ENCODE assay signal across 32 cellular contexts in the genomic region with DNA sequence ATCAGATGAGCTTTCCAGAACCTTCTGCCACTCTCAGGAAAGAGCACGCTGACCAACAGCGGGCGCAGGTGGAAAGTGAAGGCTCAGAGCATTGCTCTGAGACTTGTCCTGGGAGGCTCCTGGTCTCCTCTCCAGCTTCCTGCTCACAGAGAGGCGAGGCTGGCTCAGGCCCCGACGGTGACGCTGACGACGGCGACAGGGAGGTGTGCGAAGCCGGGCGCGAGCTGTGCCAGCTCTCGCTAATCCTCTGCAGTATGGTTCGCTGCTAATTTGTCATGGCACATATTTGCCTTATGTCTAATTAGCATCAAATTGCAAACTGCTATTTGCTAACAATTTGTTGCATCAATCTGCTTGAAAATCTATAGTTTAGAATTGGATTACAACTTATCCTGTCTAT.
DNase-seq lines count a peak whose midpoint lies in the region; ATAC-seq, FAIRE-seq and TF ChIP-seq lines count a peak whose summit lies in the region.
"Had no signal": no experiment of that assay in that cellular context is flagged by ENCODE, and none has a peak within 500 bp of the region (broad histone marks: within the 10 kb centered on the region; RNA-seq: fewer than 3 reads in every experiment).

No MANE protein-coding gene starts in this region.

- no peaks in the 10 kb centered on the region for H3K36me3 ChIP-seq in GM06990 (ENCODE audit: control insufficient read depth, insufficient read depth, low read length)
- H3K36me3 ChIP-seq in GM12878 (ENCODE audit: control insufficient read depth in 2 of 2, insufficient read depth in 2 of 2, low read length in 1 of 2): no peaks in the 10 kb centered on the region
- no peaks in the 10 kb centered on the region for H3K36me3 ChIP-seq in osteoblast (ENCODE audit: insufficient read depth, low read length)
- H3K36me3 ChIP-seq in ovary: no peaks in the 10 kb centered on the region
- H3K36me3 ChIP-seq: BE2C; BLaER1; BLaER1 treated with 17β-estradiol and CSF1 and Interleukin-3, amounts not matched to agents 10 nM and 100 nM had no signal

- H3K4me2 ChIP-seq in GM12878 (ENCODE audit: control insufficient read depth, insufficient read depth) (no peak overlapping the region), osteoblast (ENCODE audit: insufficient read depth, low read length) (no peak overlapping the region)
- H3K4me2 ChIP-seq: A549; BLaER1; BLaER1 treated with 17β-estradiol and CSF1 and Interleukin-3, amounts not matched to agents 10 nM and 100 nM had no signal

- no peaks in the 10 kb centered on the region for H3K4me1 ChIP-seq in GM12878 (ENCODE audit: control insufficient read depth, insufficient read depth, low read length)
- no peaks in the 10 kb centered on the region for H3K4me1 ChIP-seq in osteoblast (ENCODE audit: insufficient read depth, low read length)
- no peaks in the 10 kb centered on the region for H3K4me1 ChIP-seq in ovary (ENCODE audit: insufficient read depth)
- H3K4me1 ChIP-seq: A549; BE2C; BLaER1; BLaER1 treated with 17β-estradiol and CSF1 and Interleukin-3, amounts not matched to agents 10 nM and 100 nM; Caco-2 had no signal

- no peak for TF ChIP-seq POLR2A in GM12878 (IDR thresholded peaks at IDR 0.05; ENCODE audit: low read depth, low read length)
- no peak for TF ChIP-seq POLR2A in ovary (IDR thresholded peaks at IDR 0.05)

- no peak for TF ChIP-seq RAD21 in GM12878 (IDR thresholded peaks at IDR 0.05; ENCODE audit: insufficient read depth, low read depth, low read length)

- DNase-seq in GM06990 (ENCODE audit: extremely low read depth, insufficient read length) (peak; percentile 3), GM12878 (ENCODE audit: low read depth, low spot score) (no peak), osteoblast (ENCODE audit: insufficient read length, low spot score, missing footprints) (peak; percentile 27), NCI-H345 treated with DMSO at 0.1 percent for 48 hours (lab: John Stamatoyannopoulos, UW; ENCODE audit: unreplicated experiment) (no peak), ovary (no peak), urothelium cell line (ENCODE audit: low spot score) (no peak)
- DNase-seq: 8988T; ACHN; AML-193; BE2C; C1 segment of cervical spinal cord; Caco-2; Calu3; CD4-positive, alpha-beta memory T cell; CD4-positive, alpha-beta T cell; CD4-positive, CD25-positive, alpha-beta regulatory T cell; CD8-positive, alpha-beta memory T cell; CD8-positive, alpha-beta T cell; COR-L47; DMS 273 treated with DMSO at 0.1 percent for 48 hours; DMS153; DMS53; DMS79; DMS79 treated with DMSO at 0.1 percent for 48 hours; DND-41; EL had no signal

- intact Hi-C loops in GM12878 (cut with micrococcal nuclease; ENCODE audit: unreplicated experiment): no loop called here
- intact Hi-C loops in ovary (cut with DNase I): no loop called here

- H3K4me3 ChIP-seq in GM06990 (replicated peaks; ENCODE audit: low read depth, low read length): no peak overlapping the region
- no peak overlapping the region for H3K4me3 ChIP-seq in GM12878
- no peak overlapping the region for H3K4me3 ChIP-seq in osteoblast (ENCODE audit: insufficient read depth, low read length)
- H3K4me3 ChIP-seq in ovary: no peak overlapping the region
- H3K4me3 ChIP-seq: A549; BLaER1; BLaER1 treated with 17β-estradiol and CSF1 and Interleukin-3, amounts not matched to agents 10 nM and 100 nM had no signal

- SMC1A ChIA-PET in GM12878 (lab: Charles Lee; ENCODE audit: uncharacterized antibody, unreplicated experiment): no interaction called here

- no peak for FAIRE-seq in GM12878 (lab: Jason Lieb, UNC)
- no peak for FAIRE-seq in urothelium cell line (lab: Jason Lieb, UNC)
- FAIRE-seq: D721Med had no signal

- in situ Hi-C loops in GM12878 (cut with MboI): no loop called here

- POLR2A ChIA-PET in GM12878 (lab: Charles Lee): no interaction called here

- H2AFZ ChIP-seq in GM12878 (ENCODE audit: control insufficient read depth, low read depth, low read length) (no peak overlapping the region), osteoblast (ENCODE audit: low read length) (no peak overlapping the region)

- CTCF ChIA-PET in GM12878 (lab: Yijun Ruan, JAX): no interaction called here

- no peak overlapping the region for H3K9ac ChIP-seq in GM12878 (ENCODE audit: control insufficient read depth, insufficient read depth, low read length)
- H3K9ac ChIP-seq: BLaER1; BLaER1 treated with 17β-estradiol and CSF1 and Interleukin-3, amounts not matched to agents 10 nM and 100 nM had no signal

- RAD21 ChIA-PET in GM12878 (lab: Charles Lee; ENCODE audit: unreplicated experiment): no interaction called here

- no peak for TF ChIP-seq CTCF in GM06990 (IDR thresholded peaks at IDR 0.05; ENCODE audit: insufficient read depth, low read length, poor library complexity, severe bottlenecking)
- no peak for TF ChIP-seq CTCF in GM12878 (IDR thresholded peaks at IDR 0.05 in 2 of 3, conservative IDR thresholded peaks at IDR 0.05 in 1 of 3; ENCODE audit: control insufficient read depth in 2 of 3, extremely low read depth in 1 of 3, insufficient read depth in 1 of 3, low read depth in 3 of 3, low read length in 3 of 3)
- TF ChIP-seq CTCF in osteoblast (IDR thresholded peaks at IDR 0.05; ENCODE audit: extremely low read depth, low read depth, low read length): no peak
- TF ChIP-seq CTCF in ovary (IDR thresholded peaks at IDR 0.05): no peak

- H3K79me2 ChIP-seq in GM12878 (ENCODE audit: control insufficient read depth, insufficient read depth, low read length) (no peaks in the 10 kb centered on the region), osteoblast (ENCODE audit: insufficient read depth, low read length) (no peaks in the 10 kb centered on the region)

- TF ChIP-seq EP300 in GM12878 (IDR thresholded peaks at IDR 0.05; ENCODE audit: borderline replicate concordance in 1 of 2, control insufficient read depth in 1 of 2, low read depth in 2 of 2, low read length in 2 of 2) (no peak), ovary (IDR thresholded peaks at IDR 0.05) (no peak)

- WGBS in GM12878 (ENCODE audit: insufficient coverage, insufficient replicate concordance, low lambda C conversion rate, missing lambda C conversion rate): 71% methylated on average over 16 of the region's 16 CpGs
- 94 to 96% (median 94%) methylated on average over 16 of the region's 16 CpGs for WGBS in ovary, 3 donors

- H3K27me3 ChIP-seq in GM06990 (replicated peaks; ENCODE audit: control insufficient read depth, insufficient read depth, low read length) (no peaks in the 10 kb centered on the region), GM12878 (replicated peaks in 1 of 2; ENCODE audit: control insufficient read depth in 2 of 2, insufficient read depth in 2 of 2, low read length in 1 of 2) (no peaks in the 10 kb centered on the region), osteoblast (ENCODE audit: insufficient read depth, low read length) (no peaks in the 10 kb centered on the region), ovary (no peaks in the 10 kb centered on the region)
- H3K27me3 ChIP-seq: BE2C; BLaER1; BLaER1 treated with 17β-estradiol and CSF1 and Interleukin-3, amounts not matched to agents 10 nM and 100 nM had no signal

- H3K9me3 ChIP-seq in GM12878 (replicated peaks; ENCODE audit: control insufficient read depth, insufficient read depth, low read length) (no peaks in the 10 kb centered on the region; the same call in 2 of the 3 replicates), osteoblast (ENCODE audit: low read depth, low read length) (peaks cover 4% of the 10 kb centered on the region), ovary (no peaks in the 10 kb centered on the region)
- H3K9me3 ChIP-seq: BE2C; BLaER1; BLaER1 treated with 17β-estradiol and CSF1 and Interleukin-3, amounts not matched to agents 10 nM and 100 nM; Caco-2 had no signal

- BruUV-seq in GM12878 (replicated peaks; lab: Mats Ljungman, UMichigan): no TSS peak

- H4K20me1 ChIP-seq in GM12878 (ENCODE audit: control insufficient read depth, insufficient read depth): no peaks in the 10 kb centered on the region
- H4K20me1 ChIP-seq in osteoblast (ENCODE audit: insufficient read depth, low read length): no peaks in the 10 kb centered on the region
- H4K20me1 ChIP-seq: BLaER1; BLaER1 treated with 17β-estradiol and CSF1 and Interleukin-3, amounts not matched to agents 10 nM and 100 nM had no signal

- H3K27ac ChIP-seq in GM12878 (ENCODE audit: control insufficient read depth, insufficient read depth): no peak overlapping the region
- H3K27ac ChIP-seq in osteoblast (ENCODE audit: low read depth, low read length): no peak overlapping the region
- H3K27ac ChIP-seq in ovary: no peak overlapping the region
- H3K27ac ChIP-seq: 22Rv1; A549; BLaER1; BLaER1 treated with 17β-estradiol and CSF1 and Interleukin-3, amounts not matched to agents 10 nM and 100 nM; C4-2B had no signal

- no peak for ATAC-seq in GM12878
- ATAC-seq: A549; CD8-positive, alpha-beta T cell had no signal

TF ChIP-seq in GM12878, 131 proteins besides CTCF, POLR2A, EP300 and RAD21:
- TF ChIP-seq, protein P1, sequence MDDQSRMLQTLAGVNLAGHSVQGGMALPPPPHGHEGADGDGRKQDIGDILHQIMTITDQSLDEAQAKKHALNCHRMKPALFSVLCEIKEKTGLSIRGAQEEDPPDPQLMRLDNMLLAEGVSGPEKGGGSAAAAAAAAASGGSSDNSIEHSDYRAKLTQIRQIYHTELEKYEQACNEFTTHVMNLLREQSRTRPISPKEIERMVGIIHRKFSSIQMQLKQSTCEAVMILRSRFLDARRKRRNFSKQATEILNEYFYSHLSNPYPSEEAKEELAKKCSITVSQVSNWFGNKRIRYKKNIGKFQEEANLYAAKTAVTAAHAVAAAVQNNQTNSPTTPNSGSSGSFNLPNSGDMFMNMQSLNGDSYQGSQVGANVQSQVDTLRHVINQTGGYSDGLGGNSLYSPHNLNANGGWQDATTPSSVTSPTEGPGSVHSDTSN (IDR thresholded peaks at IDR 0.05; ENCODE audit: insufficient replicate concordance, low read depth, low read length): peak; percentile 33
- TF ChIP-seq TARDBP (IDR thresholded peaks at IDR 0.05; ENCODE audit: borderline replicate concordance): no peak
- TF ChIP-seq ZNF217 (IDR thresholded peaks at IDR 0.05): no peak
- TF ChIP-seq, protein P2, sequence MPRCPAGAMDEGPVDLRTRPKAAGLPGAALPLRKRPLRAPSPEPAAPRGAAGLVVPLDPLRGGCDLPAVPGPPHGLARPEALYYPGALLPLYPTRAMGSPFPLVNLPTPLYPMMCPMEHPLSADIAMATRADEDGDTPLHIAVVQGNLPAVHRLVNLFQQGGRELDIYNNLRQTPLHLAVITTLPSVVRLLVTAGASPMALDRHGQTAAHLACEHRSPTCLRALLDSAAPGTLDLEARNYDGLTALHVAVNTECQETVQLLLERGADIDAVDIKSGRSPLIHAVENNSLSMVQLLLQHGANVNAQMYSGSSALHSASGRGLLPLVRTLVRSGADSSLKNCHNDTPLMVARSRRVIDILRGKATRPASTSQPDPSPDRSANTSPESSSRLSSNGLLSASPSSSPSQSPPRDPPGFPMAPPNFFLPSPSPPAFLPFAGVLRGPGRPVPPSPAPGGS (IDR thresholded peaks at IDR 0.05; ENCODE audit: borderline replicate concordance, insufficient read depth, low read depth, low read length, poor library complexity, severe bottlenecking): peak; percentile 71

Comparison
In these comparisons a context has a peak if more than half of its experiments do, and no peak if none do; other contexts are left out.
1. DNase-seq: peak in GM06990 (single experiment) and osteoblast (single experiment); none in GM12878 (single experiment), NCI-H345 treated with DMSO at 0.1 percent for 48 hours (single experiment), ovary (0 of 5) and urothelium cell line (single experiment).